12 cellular contexts compared by ENCODE assay signal in genomic region chr14:97723834-97724770, GRCh38.
DNase-seq lines count a peak whose midpoint lies in the region; ATAC-seq and TF ChIP-seq lines count a peak whose summit lies in the region.
"Had no signal": no experiment of that assay in that cellular context is flagged by ENCODE, and none has a peak within 500 bp of the region (broad histone marks: within the 10 kb centered on the region; RNA-seq: fewer than 3 reads in every experiment).

No MANE protein-coding gene starts in this region.

- H3K9me3 Mint-ChIP-seq in activated naive CD4-positive, alpha-beta T cell treated with anti-CD3 and anti-CD28 coated beads, Interleukin-2, amount 50 U/mL, for 72 hours: peaks cover 6 to 11% of the 10 kb centered on the region in 2 donors

- no peaks in the 10 kb centered on the region for H3K4me1 ChIP-seq in RWPE2 (ENCODE audit: insufficient read depth, poor library complexity, severe bottlenecking)
- peaks cover 15 to 26% of the 10 kb centered on the region in 2 experiments for H3K4me1 ChIP-seq in neutrophil (ENCODE audit: control insufficient read depth in 1 of 2, insufficient read depth in 1 of 2, low read depth in 1 of 2, low read length in 1 of 2)

- H3K27me3 ChIP-seq in GM06990 (replicated peaks; ENCODE audit: control insufficient read depth, insufficient read depth, low read length) (no peaks in the 10 kb centered on the region), RWPE2 (ENCODE audit: insufficient read depth, poor library complexity, severe bottlenecking) (no peaks in the 10 kb centered on the region), neutrophil (peaks cover 7% of the 10 kb centered on the region)

- H3K9me3 ChIP-seq in RWPE2 (ENCODE audit: severe bottlenecking): peaks cover 4% of the 10 kb centered on the region
- no peaks in the 10 kb centered on the region for H3K9me3 ChIP-seq in neutrophil

- ATAC-seq in RWPE2 (ENCODE audit: low read depth) (peak; percentile 60), HG02870 (IDR thresholded peaks at IDR 0.05; ENCODE audit: unreplicated experiment) (no peak), GM18519 (IDR thresholded peaks at IDR 0.05; ENCODE audit: low FRiP score, unreplicated experiment) (no peak)
- ATAC-seq in activated naive CD4-positive, alpha-beta T cell treated with anti-CD3 and anti-CD28 coated beads, Interleukin-2, amount 50 U/mL, for 72 hours: peak; percentile 89 to 95
- ATAC-seq: stimulated activated memory B cell treated with anti-CD40 and anti-IgM and Interleukin-4, amounts not matched to agents 10 μg/mL and 1 μg/mL and 100 μg/mL, for 72 hours had no signal

- peak; percentile 8 for TF ChIP-seq CTCF in GM06990 (IDR thresholded peaks at IDR 0.05; ENCODE audit: insufficient read depth, low read length, poor library complexity, severe bottlenecking)
- TF ChIP-seq CTCF in RWPE2 (IDR thresholded peaks at IDR 0.05; ENCODE audit: poor library complexity, severe bottlenecking): no peak
- no peak for TF ChIP-seq CTCF in neutrophil (IDR thresholded peaks at IDR 0.05)

- peak overlapping the region; percentile 95 to 97 for H3K27ac Mint-ChIP-seq in activated naive CD4-positive, alpha-beta T cell treated with anti-CD3 and anti-CD28 coated beads, Interleukin-2, amount 50 U/mL, for 72 hours
- H3K27ac Mint-ChIP-seq: stimulated activated memory B cell treated with anti-CD40 and anti-IgM and Interleukin-4, amounts not matched to agents 10 μg/mL and 1 μg/mL and 100 μg/mL, for 72 hours had no signal

- DNase-seq in GM06990 (ENCODE audit: extremely low read depth, insufficient read length): no peak
- DNase-seq in RWPE2 (ENCODE audit: low spot score): no peak
- DNase-seq in activated naive CD4-positive, alpha-beta T cell treated with anti-CD3 and anti-CD28 coated beads, Interleukin-2, amount 50 U/mL, for 72 hours (ENCODE audit: low spot score in 2 of 2): peak in 1 of 2 donors; percentile 40
- DNase-seq in NCI-H1105 treated with DMSO at 0.1 percent for 48 hours (lab: John Stamatoyannopoulos, UW): no peak
- DNase-seq: DMS79, Kasumi-1, NCI-H2081, T1000 had no signal

- peaks cover 9 to 12% of the 10 kb centered on the region in 2 donors for H3K36me3 Mint-ChIP-seq in activated naive CD4-positive, alpha-beta T cell treated with anti-CD3 and anti-CD28 coated beads, Interleukin-2, amount 50 U/mL, for 72 hours
- H3K36me3 Mint-ChIP-seq: stimulated activated memory B cell treated with anti-CD40 and anti-IgM and Interleukin-4, amounts not matched to agents 10 μg/mL and 1 μg/mL and 100 μg/mL, for 72 hours had no signal

- H3K4me3 ChIP-seq in GM06990 (replicated peaks; ENCODE audit: low read depth, low read length) (no peak overlapping the region), RWPE2 (ENCODE audit: severe bottlenecking) (no peak overlapping the region), neutrophil (ENCODE audit: low read depth in 1 of 2, low read length in 1 of 2) (peak overlapping the region in 1 of 2 experiments; percentile 46)

- no peaks in the 10 kb centered on the region for H3K36me3 ChIP-seq in GM06990 (ENCODE audit: control insufficient read depth, insufficient read depth, low read length)
- H3K36me3 ChIP-seq in RWPE2 (ENCODE audit: low read depth): no peaks in the 10 kb centered on the region
- no peaks in the 10 kb centered on the region for H3K36me3 ChIP-seq in neutrophil

- no peak overlapping the region for H3K27ac ChIP-seq in RWPE2 (ENCODE audit: poor library complexity, severe bottlenecking)
- H3K27ac ChIP-seq in neutrophil: peak overlapping the region; percentile 69

Comparison
In these comparisons a context has a peak if more than half of its experiments do, and no peak if none do; other contexts are left out.
1. ATAC-seq: peak in RWPE2 (single experiment) and activated naive CD4-positive, alpha-beta T cell treated with anti-CD3 and anti-CD28 coated beads, Interleukin-2, amount 50 U/mL, for 72 hours (2 of 2); none in HG02870 (single experiment) and GM18519 (single experiment).